ENCODE assay signal across 2 cellular contexts in the genomic region with DNA sequence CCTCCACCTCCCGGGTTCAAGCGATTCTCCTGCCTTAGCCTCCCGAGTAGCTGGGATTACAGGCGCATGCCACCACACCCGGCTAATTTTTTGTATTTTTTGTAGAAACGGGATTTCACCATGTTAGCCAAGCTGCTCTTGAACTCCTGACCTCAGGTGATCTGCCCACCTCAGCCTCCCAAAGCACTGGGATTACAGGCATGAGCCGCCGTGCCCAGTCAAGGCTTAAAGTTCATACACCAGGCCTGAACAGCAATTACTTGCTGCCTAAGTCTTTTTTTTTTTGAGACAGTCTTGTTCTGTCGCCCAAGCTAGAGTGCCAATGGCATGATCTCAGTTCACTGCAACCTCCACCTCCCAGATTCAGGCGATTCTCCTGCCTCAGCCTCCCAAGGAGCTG. TPM values are rescaled to one million over a fixed set of nuclear protein-coding genes. Genes with fewer than 3 reads are reported as not detected.
"Had no signal": no experiment of that assay in that cellular context is flagged by ENCODE, and none has a peak within 500 bp of the region (broad histone marks: within the 10 kb centered on the region; RNA-seq: fewer than 3 reads in every experiment).

No MANE protein-coding gene starts in this region.

RNA-seq across cellular contexts. Expression of gene MANSC1, which starts 39.3 kb away (rescaled TPM):
- total RNA-seq: OCI-LY7, SJCRH30 had no signal
